ENCODE assay signal across 9 cellular contexts in the genomic region with DNA sequence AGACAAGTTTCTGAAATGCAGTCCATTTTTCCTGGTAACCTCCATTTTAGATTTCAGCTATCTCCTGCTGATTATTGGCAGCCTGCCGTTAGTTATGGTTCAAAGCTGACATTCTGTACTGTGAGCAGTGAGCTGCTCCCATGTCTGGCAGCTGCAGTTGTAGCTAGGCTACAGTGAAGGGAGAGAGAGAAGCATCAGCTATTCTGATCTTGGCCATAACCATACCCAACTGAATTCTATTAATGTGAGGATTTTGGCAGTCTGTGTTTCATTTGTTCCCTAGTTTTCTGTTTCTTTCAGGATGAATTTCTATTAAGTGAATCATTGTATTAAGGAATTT. TPM values are rescaled to one million over a fixed set of nuclear protein-coding genes. Genes with fewer than 3 reads are reported as not detected.
DNase-seq lines count a peak whose midpoint lies in the region; ATAC-seq, FAIRE-seq and TF ChIP-seq lines count a peak whose summit lies in the region.
"Had no signal": no experiment of that assay in that cellular context is flagged by ENCODE, and none has a peak within 500 bp of the region (broad histone marks: within the 10 kb centered on the region; RNA-seq: fewer than 3 reads in every experiment).

No MANE protein-coding gene starts in this region.

- no peak for TF ChIP-seq RAD21 in HCT116 (IDR thresholded peaks at IDR 0.05; ENCODE audit: low read depth)

- CTCF ChIA-PET in HCT116 (lab: Charles Lee), result no interaction called here

- H3K27ac ChIP-seq in HCT116 (ENCODE audit: low read depth, low read length) (no peak overlapping the region), right cardiac atrium (ENCODE audit: low read length) (peak overlapping the region; percentile 70), small intestine (ENCODE audit: low read depth in 1 of 2, low read length in 1 of 2) (peak overlapping the region in 1 of 2 donors; percentile 87)

- intact Hi-C loops in HCT116 (cut with micrococcal nuclease), result no loop called here
- intact Hi-C loops in right cardiac atrium (cut with DNase I), result no loop called here
- intact Hi-C loops in activated CD4-positive, alpha-beta T cell treated with anti-CD3 and anti-CD28 coated beads, Interleukin-2, amount 10 ng/mL, durations not matched to agents 24 days and 14 days (cut with micrococcal nuclease), result no loop called here

- H3K9me2 ChIP-seq in HCT116 (ENCODE audit: insufficient read depth), result no peaks in the 10 kb centered on the region

- no peak overlapping the region for H3K27ac Mint-ChIP-seq in activated CD4-positive, alpha-beta T cell treated with anti-CD3 and anti-CD28 coated beads, Interleukin-2, amount 10 ng/mL, durations not matched to agents 24 days and 14 days

- H3K27me3 Mint-ChIP-seq in activated CD4-positive, alpha-beta T cell treated with anti-CD3 and anti-CD28 coated beads, Interleukin-2, amount 10 ng/mL, durations not matched to agents 24 days and 14 days, result no peaks in the 10 kb centered on the region

- H3K36me3 ChIP-seq in HCT116 (ENCODE audit: control insufficient read depth in 1 of 2, insufficient read depth in 2 of 2, low read length in 2 of 2) (no peaks in the 10 kb centered on the region), small intestine (ENCODE audit: control insufficient read depth in 2 of 2, insufficient read depth in 2 of 2, low read length in 2 of 2) (peaks cover 0 to 2% of the 10 kb centered on the region in 2 donors)

- peaks cover 10% of the 10 kb centered on the region for H3K36me3 Mint-ChIP-seq in activated CD4-positive, alpha-beta T cell treated with anti-CD3 and anti-CD28 coated beads, Interleukin-2, amount 10 ng/mL, durations not matched to agents 24 days and 14 days (ENCODE audit: low read depth)

- no peaks in the 10 kb centered on the region for H3K27me3 ChIP-seq in HCT116 (ENCODE audit: insufficient read depth, low read length)
- no peaks in the 10 kb centered on the region for H3K27me3 ChIP-seq in right cardiac atrium (ENCODE audit: control insufficient read depth, insufficient read depth)
- H3K27me3 ChIP-seq in small intestine (ENCODE audit: control insufficient read depth in 2 of 2, insufficient read depth in 2 of 2, low read length in 2 of 2), result no peaks in the 10 kb centered on the region

- DNase-seq in HCT116 (ENCODE audit: low read depth, low spot score) (no peak), amniotic epithelial cell (ENCODE audit: low read depth) (peak; percentile 23), right cardiac atrium (peak; percentile 57 to 84 (median 58)), small intestine (peak; percentile 64), HK-2 (ENCODE audit: unreplicated experiment) (no peak), NCI-H1436 (lab: John Stamatoyannopoulos, UW) (no peak)
- no peak for DNase-seq in activated CD4-positive, alpha-beta T cell treated with anti-CD3 and anti-CD28 coated beads, Interleukin-2, amount 10 ng/mL, durations not matched to agents 24 days and 14 days
- DNase-seq: NCI-H1930 had no signal

- ATAC-seq in HCT116 (peak; percentile 44; the same call in 1 of the 2 replicates), right cardiac atrium (peak; percentile 91 to 98), GM21825 (IDR thresholded peaks at IDR 0.05; ENCODE audit: unreplicated experiment) (no peak)

- RAD21 ChIA-PET in HCT116 (lab: Charles Lee; ENCODE audit: low non-redundant PET in 1 of 2, low total read pairs in 2 of 2, uncharacterized antibody in 2 of 2, unreplicated experiment in 2 of 2), result no interaction called here

- TF ChIP-seq CTCF in HCT116 (IDR thresholded peaks at IDR 0.05 in 2 of 3, conservative IDR thresholded peaks at IDR 0.05 in 1 of 3; ENCODE audit: borderline replicate concordance in 1 of 3, insufficient read depth in 1 of 3, low read depth in 2 of 3, low read length in 2 of 3), result no peak

- H3K4me1 ChIP-seq in HCT116 (ENCODE audit: control insufficient read depth in 1 of 2, insufficient read depth in 2 of 2, low read length in 2 of 2) (peaks cover 5 to 43% of the 10 kb centered on the region in 2 experiments; a peak in 3 of 4 replicates), right cardiac atrium (ENCODE audit: control insufficient read depth, insufficient read depth, low read length) (peaks cover 4% of the 10 kb centered on the region), small intestine (ENCODE audit: control insufficient read depth in 2 of 2, insufficient read depth in 1 of 2, low read depth in 1 of 2, low read length in 1 of 2) (peaks cover 3 to 24% of the 10 kb centered on the region in 2 donors)

- H3K4me3 Mint-ChIP-seq in activated CD4-positive, alpha-beta T cell treated with anti-CD3 and anti-CD28 coated beads, Interleukin-2, amount 10 ng/mL, durations not matched to agents 24 days and 14 days, result no peak overlapping the region

- no peak overlapping the region for H3K9ac ChIP-seq in HCT116 (ENCODE audit: low read length)

- no peaks in the 10 kb centered on the region for H3K9me3 Mint-ChIP-seq in activated CD4-positive, alpha-beta T cell treated with anti-CD3 and anti-CD28 coated beads, Interleukin-2, amount 10 ng/mL, durations not matched to agents 24 days and 14 days

- H3K79me2 ChIP-seq in HCT116 (ENCODE audit: insufficient read depth, low read length), result peaks cover 10% of the 10 kb centered on the region; the same call in 1 of the 2 replicates

- H3K4me1 Mint-ChIP-seq in activated CD4-positive, alpha-beta T cell treated with anti-CD3 and anti-CD28 coated beads, Interleukin-2, amount 10 ng/mL, durations not matched to agents 24 days and 14 days, result peaks cover 27% of the 10 kb centered on the region

- H4K20me1 ChIP-seq in HCT116 (ENCODE audit: insufficient read depth), result no peaks in the 10 kb centered on the region

- no TSS peak for BruUV-seq in HCT116 (replicated peaks; lab: Mats Ljungman, UMichigan)

- 0 out of 4 replicates have a peak overlapping the region, but pooled peaks of 1 of the 2 experiments have one; percentile 7 for H3K4me3 ChIP-seq in HCT116 (replicated peaks in 1 of 2; ENCODE audit: low read depth in 1 of 2, low read length in 2 of 2)
- no peak overlapping the region for H3K4me3 ChIP-seq in right cardiac atrium (ENCODE audit: low read length)
- no peak overlapping the region for H3K4me3 ChIP-seq in small intestine (ENCODE audit: low read depth in 1 of 2, low read length in 2 of 2)

- WGBS in right cardiac atrium, result 14% methylated on average over 1 of the region's 1 CpG
- WGBS in small intestine, 3 donors, result 0 to 33% (median 27%) methylated on average over 1 of the region's 1 CpG

- H3K9me3 ChIP-seq in HCT116 (ENCODE audit: control insufficient read depth in 1 of 2, insufficient read depth in 1 of 2, low read depth in 1 of 2, low read length in 2 of 2) (no peaks in the 10 kb centered on the region), right cardiac atrium (ENCODE audit: control insufficient read depth, low read length) (no peaks in the 10 kb centered on the region), small intestine (ENCODE audit: control insufficient read depth, low read depth) (no peaks in the 10 kb centered on the region)

- H3K4me2 ChIP-seq in HCT116 (ENCODE audit: low read length), result peak overlapping the region; percentile 60

- H2AFZ ChIP-seq in HCT116 (ENCODE audit: low read depth, low read length, poor library complexity, severe bottlenecking), result no peak overlapping the region

- no peak for TF ChIP-seq POLR2A in HCT116 (IDR thresholded peaks at IDR 0.05; ENCODE audit: borderline replicate concordance, extremely low read depth, insufficient read depth, insufficient read length)

- FAIRE-seq in small intestine (lab: Jason Lieb, UNC), result no peak

- POLR2A ChIA-PET in HCT116 (lab: Charles Lee), result no interaction called here

TF ChIP-seq in HCT116, 20 proteins besides CTCF, POLR2A, EP300 and RAD21:
- TF ChIP-seq ELF1 (IDR thresholded peaks at IDR 0.05; ENCODE audit: borderline replicate concordance, low read depth) (no peak), ZNF274 (IDR thresholded peaks at IDR 0.05; ENCODE audit: low read depth, low read length) (no peak), EZH2phosphoT487 (IDR thresholded peaks at IDR 0.05; ENCODE audit: borderline replicate concordance) (no peak), CBX3 (IDR thresholded peaks at IDR 0.05; ENCODE audit: low read depth) (no peak), MAX (IDR thresholded peaks at IDR 0.05) (no peak), JUND (IDR thresholded peaks at IDR 0.05) (no peak)

RNA-seq across cellular contexts. Expression of gene SIK2, which starts 33.4 kb away (rescaled TPM):
- 13.0 TPM for total RNA-seq in HCT116 (2021; ENCODE audit: unreplicated experiment)
- 7.4 and 8.7 TPM in 2 replicates for polyA plus RNA-seq in HCT116 (2012)
- total RNA-seq in right cardiac atrium, result 10 to 100 TPM; 18.0 to 51.7 (median 21.9) TPM
- 7.4 TPM for polyA plus RNA-seq in right cardiac atrium
- 1 to 10 TPM; 3.8 to 7.4 (median 3.8) TPM for polyA plus RNA-seq in small intestine
- total RNA-seq in activated CD4-positive, alpha-beta T cell treated with anti-CD3 and anti-CD28 coated beads, Interleukin-2, amount 10 ng/mL, durations not matched to agents 24 days and 14 days, result 8.2 and 9.0 TPM in 2 replicates

Comparison
In these comparisons a context has a peak if more than half of its experiments do, and no peak if none do; other contexts are left out.
1. DNase-seq: peak in amniotic epithelial cell (single experiment), right cardiac atrium (3 of 3) and small intestine (single experiment); none in HCT116 (single experiment), HK-2 (single experiment), activated CD4-positive, alpha-beta T cell treated with anti-CD3 and anti-CD28 coated beads, Interleukin-2, amount 10 ng/mL, durations not matched to agents 24 days and 14 days (single experiment) and NCI-H1436 (single experiment).